In the genomic region with DNA sequence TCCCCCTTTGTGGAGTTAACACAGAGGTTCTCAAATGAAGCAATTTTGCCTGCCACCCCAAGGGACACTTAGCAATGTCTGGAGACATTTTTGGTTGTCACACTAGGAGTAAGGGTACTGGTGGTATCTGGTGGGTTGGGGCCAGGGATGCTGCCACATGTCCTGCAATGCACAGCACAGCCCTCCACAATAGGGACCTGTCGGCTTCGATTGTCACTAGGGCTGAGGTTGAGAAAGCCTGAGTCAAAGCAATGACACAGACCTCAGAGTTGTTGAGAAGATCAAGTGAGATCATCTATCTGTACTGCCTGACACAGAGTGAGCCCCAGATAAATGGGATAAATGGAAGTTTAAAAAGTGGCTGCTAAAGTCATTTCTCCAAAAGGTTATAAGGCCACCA, we compare ENCODE assay signal across 11 cellular contexts.
A peak's percentile ranks its signal among the peaks of the same experiment; 100 is the strongest.
DNase-seq lines count a peak whose midpoint lies in the region; ATAC-seq and TF ChIP-seq lines count a peak whose summit lies in the region.
"Had no signal": no experiment of that assay in that cellular context is flagged by ENCODE, and none has a peak within 500 bp of the region (broad histone marks: within the 10 kb centered on the region; RNA-seq: fewer than 3 reads in every experiment).

No MANE protein-coding gene starts in this region.

- no peaks in the 10 kb centered on the region for H3K36me3 ChIP-seq in ovary
- no peaks in the 10 kb centered on the region for H3K36me3 ChIP-seq in naive thymus-derived CD4-positive, alpha-beta T cell (ENCODE audit: control insufficient read depth in 2 of 3, insufficient read depth in 3 of 3, low read length in 3 of 3)
- no peaks in the 10 kb centered on the region for H3K36me3 ChIP-seq in WERI-Rb-1

- no peak overlapping the region for H3K4me3 ChIP-seq in AG10803 (ENCODE audit: low read length)
- no peak overlapping the region for H3K4me3 ChIP-seq in ovary
- H3K4me3 ChIP-seq in naive thymus-derived CD4-positive, alpha-beta T cell (ENCODE audit: low read length), result no peak overlapping the region
- H3K4me3 ChIP-seq in WERI-Rb-1 (ENCODE audit: low read depth, low read length), result no peak overlapping the region

- H3K9me3 Mint-ChIP-seq in naive thymus-derived CD4-positive, alpha-beta T cell, result peaks cover 0 to 10% (median 0%) of the 10 kb centered on the region in 11 donors
- H3K9me3 Mint-ChIP-seq: activated T-cell treated with anti-CD3 and anti-CD28 coated beads, Interleukin-2, amount 50 U/mL, for 24 hours; natural killer cell had no signal

- H3K4me3 Mint-ChIP-seq in naive thymus-derived CD4-positive, alpha-beta T cell, result no peak overlapping the region
- H3K4me3 Mint-ChIP-seq: activated T-cell treated with anti-CD3 and anti-CD28 coated beads, Interleukin-2, amount 50 U/mL, for 24 hours; natural killer cell had no signal

- peak overlapping the region; percentile 18 to 82 for H3K27ac ChIP-seq in ovary
- no peak overlapping the region for H3K27ac ChIP-seq in naive thymus-derived CD4-positive, alpha-beta T cell (ENCODE audit: low read depth, low read length)
- no peak overlapping the region for H3K27ac ChIP-seq in WERI-Rb-1

- peaks cover 0 to 15% (median 0%) of the 10 kb centered on the region in 5 donors for H3K27me3 Mint-ChIP-seq in naive thymus-derived CD4-positive, alpha-beta T cell
- H3K27me3 Mint-ChIP-seq: activated T-cell treated with anti-CD3 and anti-CD28 coated beads, Interleukin-2, amount 50 U/mL, for 24 hours had no signal

- H3K36me3 Mint-ChIP-seq in naive thymus-derived CD4-positive, alpha-beta T cell, result no peaks in the 10 kb centered on the region
- H3K36me3 Mint-ChIP-seq: natural killer cell had no signal

- H3K9me3 ChIP-seq in ovary (no peaks in the 10 kb centered on the region), WERI-Rb-1 (ENCODE audit: severe bottlenecking) (peaks cover under 1% of the 10 kb centered on the region)
- no peaks in the 10 kb centered on the region for H3K9me3 ChIP-seq in naive thymus-derived CD4-positive, alpha-beta T cell (ENCODE audit: control insufficient read depth in 2 of 3, low read length in 3 of 3)

- H3K4me1 ChIP-seq in ovary (ENCODE audit: insufficient read depth), result peaks cover 40% of the 10 kb centered on the region
- H3K4me1 ChIP-seq in naive thymus-derived CD4-positive, alpha-beta T cell (ENCODE audit: control insufficient read depth in 2 of 2, insufficient read depth in 2 of 2, low read length in 2 of 2), result no peaks in the 10 kb centered on the region

- 79 to 97% (median 86%) methylated on average over 2 of the region's 2 CpGs for WGBS in ovary, 3 donors

- no peaks in the 10 kb centered on the region for H3K27me3 ChIP-seq in ovary
- H3K27me3 ChIP-seq in naive thymus-derived CD4-positive, alpha-beta T cell (ENCODE audit: control insufficient read depth in 2 of 2, insufficient read depth in 2 of 2, low read length in 2 of 2), result no peaks in the 10 kb centered on the region
- H3K27me3 ChIP-seq in WERI-Rb-1 (ENCODE audit: insufficient read depth, low read depth, severe bottlenecking), result peaks cover 90% of the 10 kb centered on the region

- intact Hi-C loops in ovary (cut with DNase I), result loop anchor here in 3 of 4 donors (5.0 to 10.0 kb wide), 3 partner anchors 104 to 316 kb away; a partner anchor contains a TSS
- intact Hi-C loops in naive thymus-derived CD4-positive, alpha-beta T cell (cut with micrococcal nuclease), result no loop called here

- POLR2A ChIA-PET in naive thymus-derived CD4-positive, alpha-beta T cell (lab: Charles Lee), result no interaction called here

- DNase-seq in AG10803 (ENCODE audit: low read depth), result peak; percentile 50
- DNase-seq in RKO (ENCODE audit: low spot score), result peak; percentile 37
- peak; percentile 18 for DNase-seq in fibroblast of gingiva (ENCODE audit: low read depth)
- DNase-seq in ovary, result peak in 1 of 5 donors; percentile 29
- DNase-seq in naive thymus-derived CD4-positive, alpha-beta T cell, result no peak
- no peak for DNase-seq in Ammon's horn (ENCODE audit: low spot score)
- no peak for DNase-seq in WERI-Rb-1
- DNase-seq: activated T-cell treated with anti-CD3 and anti-CD28 coated beads, Interleukin-2, amount 50 U/mL, for 24 hours; natural killer cell; stimulated activated CD4-positive, alpha-beta T cell treated with anti-CD3 and anti-CD28 coated beads, Interleukin-4, amount 100 ng/mL, for 1 hour had no signal

- ATAC-seq in naive thymus-derived CD4-positive, alpha-beta T cell, result no peak
- ATAC-seq in GM21360 (IDR thresholded peaks at IDR 0.05; ENCODE audit: unreplicated experiment), result no peak
- ATAC-seq: natural killer cell had no signal

- H3K4me1 Mint-ChIP-seq in naive thymus-derived CD4-positive, alpha-beta T cell, result no peaks in the 10 kb centered on the region
- H3K4me1 Mint-ChIP-seq: natural killer cell had no signal

- TF ChIP-seq CTCF in AG10803 (conservative IDR thresholded peaks at IDR 0.05; ENCODE audit: low read length) (no peak), ovary (IDR thresholded peaks at IDR 0.05) (no peak), WERI-Rb-1 (IDR thresholded peaks at IDR 0.05; ENCODE audit: low read depth, low read length) (no peak)

- H3K27ac Mint-ChIP-seq in naive thymus-derived CD4-positive, alpha-beta T cell, result no peak overlapping the region
- H3K27ac Mint-ChIP-seq: activated T-cell treated with anti-CD3 and anti-CD28 coated beads, Interleukin-2, amount 50 U/mL, for 24 hours; natural killer cell had no signal

- no peak for TF ChIP-seq EP300 in ovary (IDR thresholded peaks at IDR 0.05)

- CTCF ChIA-PET in naive thymus-derived CD4-positive, alpha-beta T cell (lab: Charles Lee), result no interaction called here

- no peak for TF ChIP-seq POLR2A in ovary (IDR thresholded peaks at IDR 0.05)

Comparison
In these comparisons a context has a peak if more than half of its experiments do, and no peak if none do; other contexts are left out.
1. DNase-seq: peak in AG10803 (single experiment), RKO (single experiment) and fibroblast of gingiva (single experiment); none in naive thymus-derived CD4-positive, alpha-beta T cell (0 of 9), Ammon's horn (single experiment) and WERI-Rb-1 (single experiment).
2. H3K27ac ChIP-seq: peak in ovary (2 of 2); none in naive thymus-derived CD4-positive, alpha-beta T cell (single experiment) and WERI-Rb-1 (single experiment).
3. intact Hi-C loops: an anchor here in ovary (5.0 to 10.0 kb wide); none called in naive thymus-derived CD4-positive, alpha-beta T cell.